In the genomic region with DNA sequence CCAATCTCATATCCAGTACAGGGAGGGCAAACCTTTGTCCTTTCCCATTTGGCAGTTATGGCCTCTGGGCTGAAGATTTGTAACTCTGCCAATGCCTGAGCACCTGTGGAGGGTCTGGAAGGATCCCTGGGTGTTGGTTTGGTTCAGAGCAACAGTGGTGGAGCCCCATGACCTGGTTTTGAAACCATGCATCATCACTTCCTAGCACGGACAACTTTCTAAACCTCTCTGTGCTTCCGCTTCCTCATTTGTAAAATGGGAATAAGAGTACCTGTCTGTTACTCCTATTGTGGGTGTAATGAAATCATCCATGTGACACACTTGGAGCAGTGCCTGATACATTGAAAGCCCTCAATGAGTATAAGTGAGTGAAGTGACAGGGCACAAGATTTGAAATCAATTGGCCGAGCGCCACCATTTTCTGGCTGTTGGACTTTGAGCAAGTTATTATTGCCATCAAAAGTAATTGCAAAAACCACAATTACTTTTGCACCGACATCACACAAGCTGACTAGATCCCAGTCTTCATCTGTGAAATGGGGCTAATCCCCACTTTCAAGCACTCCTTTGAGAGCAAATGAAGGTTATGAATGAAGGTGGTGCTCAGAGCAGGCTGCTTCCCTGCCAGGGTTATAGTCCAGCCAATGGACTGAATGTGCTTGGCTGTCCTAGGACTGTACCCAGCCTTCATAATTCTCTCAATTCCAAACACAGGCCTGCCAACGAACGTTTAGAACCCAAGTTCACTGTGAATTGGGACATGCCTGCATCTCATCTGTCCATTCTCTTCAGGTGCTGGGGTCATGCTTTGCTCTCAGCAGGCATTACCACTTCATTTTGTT, we compare ENCODE assay signal across 11 cellular contexts. TPM values are rescaled to one million over a fixed set of nuclear protein-coding genes. Genes with fewer than 3 reads are reported as not detected.
A peak's percentile ranks its signal among the peaks of the same experiment; 100 is the strongest.
DNase-seq lines count a peak whose midpoint lies in the region; ATAC-seq and TF ChIP-seq lines count a peak whose summit lies in the region.
"Had no signal": no experiment of that assay in that cellular context is flagged by ENCODE, and none has a peak within 500 bp of the region (broad histone marks: within the 10 kb centered on the region; RNA-seq: fewer than 3 reads in every experiment).

No MANE protein-coding gene starts in this region.

- H3K4me3 Mint-ChIP-seq in activated naive CD8-positive, alpha-beta T cell = no peak overlapping the region
- H3K4me3 Mint-ChIP-seq in activated naive CD8-positive, alpha-beta T cell treated with anti-CD3 and anti-CD28 coated beads, Interleukin-2, amount 50 U/mL, for 24 hours = no peak overlapping the region

- H3K4me1 ChIP-seq in ascending aorta (peaks cover 3 to 7% of the 10 kb centered on the region in 2 donors), mucosa of descending colon (ENCODE audit: low read depth) (peaks cover 9% of the 10 kb centered on the region), transverse colon (peaks cover 0 to 18% (median 11%) of the 10 kb centered on the region in 4 donors)
- H3K4me1 ChIP-seq: breast epithelium had no signal

- H3K27me3 ChIP-seq in ascending aorta (no peaks in the 10 kb centered on the region), transverse colon (no peaks in the 10 kb centered on the region)
- H3K27me3 ChIP-seq: breast epithelium had no signal

- H3K9me3 Mint-ChIP-seq in activated naive CD8-positive, alpha-beta T cell (ENCODE audit: low read depth) = no peaks in the 10 kb centered on the region
- peaks cover 2% of the 10 kb centered on the region for H3K9me3 Mint-ChIP-seq in activated naive CD8-positive, alpha-beta T cell treated with anti-CD3 and anti-CD28 coated beads, Interleukin-2, amount 50 U/mL, for 24 hours

- no peak for TF ChIP-seq EP300 in transverse colon (IDR thresholded peaks at IDR 0.05; ENCODE audit: low read depth)

- TF ChIP-seq CTCF in ascending aorta (IDR thresholded peaks at IDR 0.05) (no peak), mucosa of descending colon (IDR thresholded peaks at IDR 0.05) (no peak), transverse colon (IDR thresholded peaks at IDR 0.05) (no peak)

- intact Hi-C loops in ascending aorta (cut with DNase I) (no loop called here), mucosa of descending colon (cut with DNase I, micrococcal nuclease) (no loop called here), transverse colon (cut with DNase I; ENCODE audit: low total_unique reads) (loop anchor here (10.0 kb wide), 1 partner anchor 94 kb away; no protein-coding TSS in a partner anchor)

- in situ Hi-C loops in transverse colon (cut with MboI; ENCODE audit: low pct_ligation_motif_present in 1 of 4, low pct_unique_long_range_greater_than_20kb in 1 of 4, low sequenced_read_pairs in 3 of 4) = loop anchor here in 2 of 4 donors (25.0 kb wide), 2 partner anchors 421 to 671 kb away; a partner anchor contains a TSS

- H3K27me3 Mint-ChIP-seq in activated naive CD8-positive, alpha-beta T cell = no peaks in the 10 kb centered on the region
- peaks cover 2% of the 10 kb centered on the region for H3K27me3 Mint-ChIP-seq in activated naive CD8-positive, alpha-beta T cell treated with anti-CD3 and anti-CD28 coated beads, Interleukin-2, amount 50 U/mL, for 24 hours

- H3K27ac ChIP-seq in ascending aorta = peak overlapping the region; percentile 44 to 47
- peak overlapping the region in 3 of 4 donors; percentile 5 to 44 (median 19) for H3K27ac ChIP-seq in transverse colon
- H3K27ac ChIP-seq: breast epithelium had no signal

- no peak for TF ChIP-seq POLR2A in transverse colon (IDR thresholded peaks at IDR 0.05)

- peaks cover 17% of the 10 kb centered on the region for H3K4me1 Mint-ChIP-seq in activated naive CD8-positive, alpha-beta T cell (ENCODE audit: low read depth)
- peaks cover 26% of the 10 kb centered on the region for H3K4me1 Mint-ChIP-seq in activated naive CD8-positive, alpha-beta T cell treated with anti-CD3 and anti-CD28 coated beads, Interleukin-2, amount 50 U/mL, for 24 hours

- no peaks in the 10 kb centered on the region for H3K9me3 ChIP-seq in ascending aorta
- H3K9me3 ChIP-seq in mucosa of descending colon = no peaks in the 10 kb centered on the region
- H3K9me3 ChIP-seq in transverse colon = no peaks in the 10 kb centered on the region
- H3K9me3 ChIP-seq: breast epithelium had no signal

- peak overlapping the region; percentile 59 for H3K27ac Mint-ChIP-seq in activated naive CD8-positive, alpha-beta T cell
- H3K27ac Mint-ChIP-seq in activated naive CD8-positive, alpha-beta T cell treated with anti-CD3 and anti-CD28 coated beads, Interleukin-2, amount 50 U/mL, for 24 hours = no peak overlapping the region

- ATAC-seq in activated naive CD8-positive, alpha-beta T cell treated with anti-CD3 and anti-CD28 coated beads, Interleukin-2, amount 50 U/mL, for 24 hours = no peak
- peak; percentile 47 for ATAC-seq in mucosa of descending colon

- WGBS in transverse colon (ENCODE audit: low coverage in 1 of 2), 2 donors = 52 to 63% methylated on average over 4 to 7 of the region's 7 CpGs

- H3K4me3 ChIP-seq in ascending aorta (no peak overlapping the region), mucosa of descending colon (no peak overlapping the region), transverse colon (no peak overlapping the region)

- no peaks in the 10 kb centered on the region for H3K36me3 Mint-ChIP-seq in activated naive CD8-positive, alpha-beta T cell
- H3K36me3 Mint-ChIP-seq in activated naive CD8-positive, alpha-beta T cell treated with anti-CD3 and anti-CD28 coated beads, Interleukin-2, amount 50 U/mL, for 24 hours (ENCODE audit: low read depth) = peaks cover 6% of the 10 kb centered on the region

- H3K36me3 ChIP-seq in ascending aorta (no peaks in the 10 kb centered on the region), mucosa of descending colon (ENCODE audit: low read depth) (no peaks in the 10 kb centered on the region), transverse colon (no peaks in the 10 kb centered on the region)
- H3K36me3 ChIP-seq: breast epithelium had no signal

- DNase-seq in activated naive CD8-positive, alpha-beta T cell treated with anti-CD3 and anti-CD28 coated beads, Interleukin-2, amount 50 U/mL, for 24 hours = no peak
- DNase-seq in ascending aorta (ENCODE audit: low spot score in 2 of 2) (no peak), mucosa of descending colon (peak in 2 of 3 donors; percentile 30 to 32), transverse colon (peak; percentile 29), HuH-7 (ENCODE audit: low spot score) (no peak), inferior parietal cortex (ENCODE audit: extremely low spot score) (no peak)
- no peak for DNase-seq in central memory CD4-positive, alpha-beta T cell
- DNase-seq: NCI-H526 treated with DMSO at 0.1 percent for 48 hours had no signal

RNA-seq across cellular contexts. Expression of a gene that starts 28.0 kb away (rescaled TPM):
- total RNA-seq in ascending aorta (not detected), mucosa of descending colon (under 1 TPM; 0.36 to 0.49 (median 0.38) TPM), transverse colon (1 to 10 TPM in 1 of 4 donors, under 1 TPM in 2, not detected in 1; 0.41 to 1.3 (median 0.60) TPM)
- total RNA-seq: MCF 10A had no signal

RNA-seq across cellular contexts. Expression of a gene that starts 41.0 kb away (rescaled TPM):
- total RNA-seq in ascending aorta = not detected
- under 1 TPM; 0.14 to 0.96 (median 0.51) TPM for total RNA-seq in mucosa of descending colon
- 1 to 10 TPM in 1 of 4 donors, not detected in 3; 2.5 TPM for total RNA-seq in transverse colon
- total RNA-seq: MCF 10A had no signal

Comparison
In these comparisons a context has a peak if more than half of its experiments do, and no peak if none do; other contexts are left out.
1. DNase-seq: peak in mucosa of descending colon (2 of 3) and transverse colon (single experiment); none in activated naive CD8-positive, alpha-beta T cell treated with anti-CD3 and anti-CD28 coated beads, Interleukin-2, amount 50 U/mL, for 24 hours (single experiment), ascending aorta (0 of 2), HuH-7 (single experiment), central memory CD4-positive, alpha-beta T cell (single experiment) and inferior parietal cortex (single experiment).